11 cellular contexts compared by ENCODE assay signal in genomic region chr4:52657317-52657629, GRCh38. TPM values are rescaled to one million over a fixed set of nuclear protein-coding genes. Genes with fewer than 3 reads are reported as not detected.
DNase-seq lines count a peak whose midpoint lies in the region; ATAC-seq, FAIRE-seq and TF ChIP-seq lines count a peak whose summit lies in the region.
"Had no signal": no experiment of that assay in that cellular context is flagged by ENCODE, and none has a peak within 500 bp of the region (broad histone marks: within the 10 kb centered on the region; RNA-seq: fewer than 3 reads in every experiment).

No MANE protein-coding gene starts in this region.

- intact Hi-C loops in IMR-90 (cut with micrococcal nuclease), result loop anchor here (5.0 to 10.0 kb wide), 3 partner anchors 55 to 1578 kb away; partner anchors contain the start of gene RASL11B

- H3K4me1 Mint-ChIP-seq in CD4-positive, CD25-positive, alpha-beta regulatory T cell, result peaks cover 0 to 30% (median 18%) of the 10 kb centered on the region in 4 donors
- peaks cover 30% of the 10 kb centered on the region for H3K4me1 Mint-ChIP-seq in neural crest cell

- H4K5ac ChIP-seq in IMR-90 (ENCODE audit: low read depth, low read length) (no peak overlapping the region), H1 (ENCODE audit: insufficient read length, low read depth, low read length) (no peak overlapping the region)

- CTCF ChIA-PET in IMR-90 (lab: Yijun Ruan, JAX) (interaction anchor here (0.9 to 1.2 kb wide), 4 partner anchors 10 to 111 kb away, joined by 3 to 5 read pairs (median 4); no protein-coding TSS in a partner anchor), H1 (lab: Charles Lee; ENCODE audit: partially characterized antibody) (interaction anchor here (0.9 to 2.4 kb wide), 13 partner anchors 10 to 325 kb away, joined by 3 to 6 read pairs (median 3); no protein-coding TSS in a partner anchor)

- no peak overlapping the region for H2BK15ac ChIP-seq in IMR-90 (ENCODE audit: low read depth, low read length)
- H2BK15ac ChIP-seq in H1 (ENCODE audit: low read length), result no peak overlapping the region

- DNase-seq in CD4-positive, CD25-positive, alpha-beta regulatory T cell, result no peak
- DNase-seq in IMR-90, result no peak
- DNase-seq in H1 (ENCODE audit: low read depth in 1 of 2, low spot score in 2 of 2), result peak in 1 of 2 experiments; percentile 52
- DNase-seq in neural crest cell (ENCODE audit: low read depth, low spot score), result no peak
- no peak for DNase-seq in frontal cortex (ENCODE audit: low spot score in 2 of 2)
- no peak for DNase-seq in A172 (ENCODE audit: low spot score)
- DNase-seq in stimulated activated CD4-positive, alpha-beta T cell treated with anti-CD3 and anti-CD28 coated beads, Interleukin-1b, Interleukin-23, amount 100 ng/mL, for 48 hours, result no peak
- DNase-seq: NCI-H1092 treated with DMSO at 0.1 percent for 48 hours had no signal

- in situ Hi-C loops in IMR-90 (cut with MboI; ENCODE audit: low sequenced_read_pairs), result loop anchor here (5.0 kb wide), 1 partner anchor 55 kb away; no protein-coding TSS in a partner anchor

- peak overlapping the region; percentile 0 for H2AK9ac ChIP-seq in IMR-90 (replicated peaks; ENCODE audit: low read depth, low read length, poor library complexity)

- H3K4me2 ChIP-seq in IMR-90 (ENCODE audit: low read depth, low read length) (peak overlapping the region; percentile 82), H1 (ENCODE audit: insufficient read depth in 1 of 2, low read depth in 2 of 2, low read length in 2 of 2) (peak overlapping the region; percentile 70 to 89)

- H3K23me2 ChIP-seq in H1 (ENCODE audit: low read depth, low read length), result peaks cover 11% of the 10 kb centered on the region; the same call in 1 of the 2 replicates

- dilution Hi-C loops in IMR-90 (cut with HindIII; ENCODE audit: low sequenced_read_pairs, unreplicated experiment), result no loop called here

- FAIRE-seq in H1 (lab: Jason Lieb, UNC), result no peak
- FAIRE-seq in frontal cortex (lab: Jason Lieb, UNC), result no peak

- H4K20me1 ChIP-seq in IMR-90 (ENCODE audit: insufficient read depth, low read length) (peaks cover 28% of the 10 kb centered on the region; the same call in 1 of the 2 replicates), H1 (replicated peaks in 1 of 2; ENCODE audit: control insufficient read depth in 1 of 2, insufficient read depth in 2 of 2, low read length in 2 of 2) (peaks cover under 1 to 7% of the 10 kb centered on the region in 2 experiments)

- H4K91ac ChIP-seq in IMR-90 (ENCODE audit: insufficient read depth, low read depth, low read length) (peak overlapping the region; percentile 25), H1 (replicated peaks; ENCODE audit: insufficient read length, low read length) (no peak overlapping the region)

- TF ChIP-seq EP300 in H1 (IDR thresholded peaks at IDR 0.05; ENCODE audit: borderline replicate concordance in 1 of 2, low read depth in 2 of 2, low read length in 2 of 2), result no peak

- H3K4me3 Mint-ChIP-seq in CD4-positive, CD25-positive, alpha-beta regulatory T cell, result peak overlapping the region in 3 of 4 donors; percentile 76 to 78 (median 77)
- H3K4me3 Mint-ChIP-seq in neural crest cell, result peak overlapping the region; percentile 85

- 40% methylated on average over 2 of the region's 7 CpGs; no CpG with 5 or more reads in 1 of the 2 experiments for WGBS in IMR-90 (ENCODE audit: extremely low coverage in 2 of 2, insufficient read length in 1 of 2), 2 experiments
- WGBS in H1 (ENCODE audit: extremely low coverage in 1 of 2, insufficient coverage in 1 of 2, insufficient read length in 1 of 2, insufficient replicate concordance in 2 of 2, low coverage in 1 of 2, low lambda C conversion rate in 2 of 2, missing lambda C conversion rate in 1 of 2), 2 experiments, result 72% methylated on average over 5 of the region's 7 CpGs; no CpG with 5 or more reads in 1 of the 2 experiments

- H3K56ac ChIP-seq in IMR-90 (ENCODE audit: extremely low read depth, insufficient read depth, low read length) (no peak overlapping the region), H1 (replicated peaks; ENCODE audit: insufficient read length, low read depth, low read length) (no peak overlapping the region)

- H2AFZ ChIP-seq in IMR-90 (replicated peaks; ENCODE audit: low read length, poor library complexity) (no peak overlapping the region), H1 (ENCODE audit: low read length) (no peak overlapping the region)

- H4K8ac ChIP-seq in IMR-90 (ENCODE audit: low read depth in 2 of 2, low read length in 2 of 2), result no peak overlapping the region
- no peak overlapping the region for H4K8ac ChIP-seq in H1 (ENCODE audit: extremely low read depth, insufficient read depth, low read length)

- H3K79me1 ChIP-seq in IMR-90 (ENCODE audit: low read depth in 1 of 2, low read length in 2 of 2), result peaks cover 21 to 57% of the 10 kb centered on the region in 2 experiments
- H3K79me1 ChIP-seq in H1 (ENCODE audit: low read depth, low read length), result peaks cover 3% of the 10 kb centered on the region; the same call in 1 of the 2 replicates

- TF ChIP-seq POLR2A in IMR-90 (IDR thresholded peaks at IDR 0.05; ENCODE audit: low read depth, low read length) (no peak), H1 (IDR thresholded peaks at IDR 0.05; ENCODE audit: control extremely low read depth in 1 of 2, low read depth in 2 of 2, low read length in 2 of 2) (no peak)

- peak overlapping the region; percentile 18; the same call in 1 of the 2 replicates for H2BK12ac ChIP-seq in H1 (ENCODE audit: low read depth, low read length)

- no peak for ATAC-seq in CD4-positive, CD25-positive, alpha-beta regulatory T cell (ENCODE audit: low read depth in 2 of 2)
- ATAC-seq in IMR-90 (ENCODE audit: low read depth) (no peak), GM19467 (IDR thresholded peaks at IDR 0.05; ENCODE audit: unreplicated experiment) (no peak)

- peak overlapping the region; percentile 5; the same call in 1 of the 2 replicates for H3K18ac ChIP-seq in IMR-90 (ENCODE audit: low read depth, low read length)
- H3K18ac ChIP-seq in H1 (ENCODE audit: extremely low read depth, low read length), result peak overlapping the region; percentile 49

- no peak overlapping the region for H3K4me3 ChIP-seq in CD4-positive, CD25-positive, alpha-beta regulatory T cell (ENCODE audit: low read depth, low read length)
- H3K4me3 ChIP-seq in IMR-90 (ENCODE audit: insufficient read depth, low read depth, low read length) (peak overlapping the region; percentile 99; the same call in 1 of the 2 replicates), H1 (ENCODE audit: extremely low read depth in 1 of 4, insufficient read depth in 2 of 4, low read depth in 3 of 4, low read length in 4 of 4) (peak overlapping the region; percentile 73 to 98 (median 87); a peak in 6 of 8 replicates)

- H2AK5ac ChIP-seq in IMR-90 (ENCODE audit: low read depth, low read length), result peak overlapping the region; percentile 28
- H2AK5ac ChIP-seq in H1 (ENCODE audit: low read depth, low read length), result no peak overlapping the region; the same call in 1 of the 2 replicates

- H2BK5ac ChIP-seq in IMR-90 (ENCODE audit: low read depth, low read length, poor library complexity, severe bottlenecking), result no peak overlapping the region
- H2BK5ac ChIP-seq in H1 (ENCODE audit: low read depth, low read length), result peak overlapping the region; percentile 55; the same call in 1 of the 2 replicates

- H3K27ac Mint-ChIP-seq in CD4-positive, CD25-positive, alpha-beta regulatory T cell, result no peak overlapping the region
- no peak overlapping the region for H3K27ac Mint-ChIP-seq in neural crest cell (ENCODE audit: unreplicated experiment)

- no peak for TF ChIP-seq RAD21 in IMR-90 (IDR thresholded peaks at IDR 0.05; ENCODE audit: low read length)
- TF ChIP-seq RAD21 in H1 (IDR thresholded peaks at IDR 0.05 in 1 of 2, conservative IDR thresholded peaks at IDR 0.05 in 1 of 2; ENCODE audit: low read depth in 2 of 2, low read length in 2 of 2), result no peak

- no peaks in the 10 kb centered on the region for H3K9me3 ChIP-seq in CD4-positive, CD25-positive, alpha-beta regulatory T cell (ENCODE audit: control insufficient read depth in 2 of 2, low read length in 2 of 2)
- H3K9me3 ChIP-seq in IMR-90 (ENCODE audit: control insufficient read depth, insufficient read depth, low read length) (no peaks in the 10 kb centered on the region), H1 (ENCODE audit: insufficient read depth in 2 of 2, low read depth in 1 of 2, low read length in 1 of 2) (no peaks in the 10 kb centered on the region)
- H3K9me3 ChIP-seq: adrenal gland had no signal

- no peak for TF ChIP-seq CTCF in IMR-90 (conservative IDR thresholded peaks at IDR 0.05; ENCODE audit: low read depth, low read length)
- TF ChIP-seq CTCF in H1 (IDR thresholded peaks at IDR 0.05; ENCODE audit: control extremely low read depth in 1 of 3, insufficient read depth in 1 of 3, low read depth in 1 of 3, low read length in 3 of 3), result no peak
- no peak for TF ChIP-seq CTCF in neural crest cell (conservative IDR thresholded peaks at IDR 0.05)

- H3K23ac ChIP-seq in IMR-90 (ENCODE audit: low read depth, low read length) (peak overlapping the region; percentile 3), H1 (ENCODE audit: insufficient read length) (no peak overlapping the region)

- peaks cover 47% of the 10 kb centered on the region for H3K27me3 Mint-ChIP-seq in CD4-positive, CD25-positive, alpha-beta regulatory T cell
- peaks cover 3% of the 10 kb centered on the region for H3K27me3 Mint-ChIP-seq in neural crest cell (ENCODE audit: low read depth)

- H3K27me3 ChIP-seq in CD4-positive, CD25-positive, alpha-beta regulatory T cell (ENCODE audit: control insufficient read depth, insufficient read depth, low read length), result peaks cover 5% of the 10 kb centered on the region
- H3K27me3 ChIP-seq in IMR-90 (ENCODE audit: control insufficient read depth, insufficient read depth, low read length) (no peaks in the 10 kb centered on the region), H1 (replicated peaks in 1 of 4; ENCODE audit: control insufficient read depth in 3 of 4, extremely low read depth in 1 of 4, insufficient read depth in 3 of 4, low read length in 3 of 4) (peaks cover 0 to 5% (median 2%) of the 10 kb centered on the region in 4 experiments; a peak in 4 of 7 replicates)
- H3K27me3 ChIP-seq: adrenal gland had no signal

- H3K4me1 ChIP-seq in CD4-positive, CD25-positive, alpha-beta regulatory T cell (ENCODE audit: control insufficient read depth, insufficient read depth, low read length, poor library complexity, severe bottlenecking), result peaks cover 15% of the 10 kb centered on the region
- peaks cover 6% of the 10 kb centered on the region for H3K4me1 ChIP-seq in IMR-90 (ENCODE audit: control insufficient read depth, insufficient read depth, low read length)
- H3K4me1 ChIP-seq in H1 (replicated peaks in 1 of 4; ENCODE audit: control insufficient read depth in 3 of 4, insufficient read depth in 4 of 4, low read length in 3 of 4), result peaks cover 0 to 12% (median 9%) of the 10 kb centered on the region in 4 experiments; a peak in 6 of 7 replicates

- peak overlapping the region; percentile 25 for H3K9ac ChIP-seq in IMR-90 (ENCODE audit: low read depth, low read length)
- peak overlapping the region in 3 of 4 experiments; percentile 1 to 90 (median 20); a peak in 4 of 7 replicates for H3K9ac ChIP-seq in H1 (replicated peaks in 1 of 4; ENCODE audit: extremely low read depth in 1 of 4, low read depth in 3 of 4, low read length in 3 of 4)

- H3K14ac ChIP-seq in IMR-90 (replicated peaks; ENCODE audit: low read depth, low read length) (0 out of 2 replicates have a peak overlapping the region, but pooled peaks have one; percentile 26), H1 (ENCODE audit: insufficient read length) (no peak overlapping the region)

- H3K79me2 ChIP-seq in H1 (ENCODE audit: control insufficient read depth in 1 of 2, insufficient read depth in 2 of 2, low read length in 2 of 2), result peaks cover 25 to 60% of the 10 kb centered on the region in 2 experiments

- peaks cover 8% of the 10 kb centered on the region for H3K9me1 ChIP-seq in IMR-90 (ENCODE audit: insufficient read depth, low read length)

- H2BK20ac ChIP-seq in IMR-90 (ENCODE audit: low read depth, low read length), result no peak overlapping the region
- no peak overlapping the region for H2BK20ac ChIP-seq in H1 (ENCODE audit: low read length)

- H3K9me3 Mint-ChIP-seq in CD4-positive, CD25-positive, alpha-beta regulatory T cell, result peaks cover 0 to 7% (median 2%) of the 10 kb centered on the region in 7 donors
- H3K9me3 Mint-ChIP-seq in neural crest cell, result peaks cover 2% of the 10 kb centered on the region

- peak overlapping the region; percentile 32; the same call in 1 of the 2 replicates for H3K4ac ChIP-seq in IMR-90 (ENCODE audit: low read depth, low read length)
- H3K4ac ChIP-seq in H1 (replicated peaks; ENCODE audit: insufficient read length, low read depth, low read length), result no peak overlapping the region

- H3K27ac ChIP-seq in CD4-positive, CD25-positive, alpha-beta regulatory T cell (ENCODE audit: insufficient read depth, low read length, poor library complexity, severe bottlenecking), result no peak overlapping the region
- H3K27ac ChIP-seq in IMR-90 (ENCODE audit: insufficient read depth, low read length), result 0 out of 2 replicates have a peak overlapping the region, but pooled peaks have one; percentile 31
- H3K27ac ChIP-seq in H1 (ENCODE audit: low read depth, low read length), result peak overlapping the region; percentile 63
- H3K27ac ChIP-seq: VCaP had no signal

- BruUV-seq in IMR-90 (replicated peaks; lab: Mats Ljungman, UMichigan), result no TSS peak

- POLR2A ChIA-PET in IMR-90 (lab: Charles Lee; ENCODE audit: unreplicated experiment), result no interaction called here
- POLR2A ChIA-PET in H1 (lab: Charles Lee; ENCODE audit: partially characterized antibody), result interaction anchor here (0.7 to 3.6 kb wide), 29 partner anchors 8 to 326 kb away, joined by 3 to 55 read pairs (median 4); partner anchors contain the start of gene ERVMER34-1

- no peaks in the 10 kb centered on the region for H3K36me3 ChIP-seq in CD4-positive, CD25-positive, alpha-beta regulatory T cell (ENCODE audit: control insufficient read depth, insufficient read depth, low read length)
- H3K36me3 ChIP-seq in IMR-90 (ENCODE audit: control insufficient read depth, insufficient read depth, low read length), result no peaks in the 10 kb centered on the region
- H3K36me3 ChIP-seq in H1 (ENCODE audit: control insufficient read depth in 2 of 4, insufficient read depth in 4 of 4, low read length in 3 of 4), result peaks cover 0 to 9% (median 0%) of the 10 kb centered on the region in 4 experiments; a peak in 1 of 8 replicates
- H3K36me3 ChIP-seq: adrenal gland had no signal

- H3K36me3 Mint-ChIP-seq in CD4-positive, CD25-positive, alpha-beta regulatory T cell, result no peaks in the 10 kb centered on the region
- H3K36me3 Mint-ChIP-seq in neural crest cell (ENCODE audit: low read depth), result peaks cover 31% of the 10 kb centered on the region

- H2BK120ac ChIP-seq in IMR-90 (ENCODE audit: low read depth, low read length) (no peak overlapping the region), H1 (replicated peaks; ENCODE audit: low read depth, low read length) (no peak overlapping the region)

RNA-seq across cellular contexts. Expression of gene USP46, which starts 1.8 kb away (rescaled TPM):
- total RNA-seq in CD4-positive, CD25-positive, alpha-beta regulatory T cell, result 9.6 TPM
- polyA plus RNA-seq in CD4-positive, CD25-positive, alpha-beta regulatory T cell, result 1 to 10 TPM in 3 of 4 donors, under 1 TPM in 1; 0.32 to 1.8 (median 1.7) TPM
- total RNA-seq in IMR-90 (2012; rRNA removed) (15.4 and 20.3 TPM in 2 replicates), neural crest cell (34.0 and 41.1 TPM in 2 replicates), frontal cortex (56.7 TPM)
- polyA plus RNA-seq in IMR-90 (2012; rRNA removed) (6.0 and 9.3 TPM in 2 replicates), H1 (2011; rRNA removed) (6.3 and 10.6 TPM in 2 replicates)
- polyA plus RNA-seq in IMR-90 (2012; cell fraction: cytosol; rRNA removed), result 1.5 and 2.0 TPM in 2 replicates
- 1.7 and 8.4 TPM in 2 replicates for polyA plus RNA-seq in IMR-90 (2012; cell fraction: nucleus; rRNA removed; ENCODE audit: low replicate concordance)
- 53.4 and 62.4 TPM in 2 replicates for total RNA-seq in H1 (2021; fragmentation: NEBNext Ultra II Directional; extraction: Animal tissue kit (Norgen Biotek cat#: 25700))
- 11.6 TPM for polyA plus RNA-seq in H1 (2011; cell fraction: cytosol; rRNA removed)
- 12.2 TPM for polyA plus RNA-seq in H1 (2011; cell fraction: nucleus; rRNA removed)
- 17.4 to 32.6 TPM (median 22.0 TPM) in 4 replicates for polyA plus RNA-seq in H1 (2012, experiment 1 of 2)
- polyA plus RNA-seq in H1 (2012, experiment 2 of 2), result 2.5 TPM
- 32.9 TPM for polyA plus RNA-seq in H1 (2013, experiment 1 of 2)
- polyA plus RNA-seq in H1 (2013, experiment 2 of 2), result 32.3 TPM
- polyA minus RNA-seq in H1 (2011; rRNA and poly(A)+ RNA removed), result 75.7 and 77.0 TPM in 2 replicates
- 23.9 TPM for polyA minus RNA-seq in H1 (2011; cell fraction: cytosol; rRNA and poly(A)+ RNA removed)
- polyA minus RNA-seq in H1 (2011; cell fraction: nucleus; rRNA and poly(A)+ RNA removed), result 50.0 TPM
- 14.8 and 19.9 TPM in 2 replicates for total RNA-seq in A172 (2014; rRNA removed; shearing (Covaris generic))
